9 cellular contexts compared by ENCODE assay signal in genomic region chr3:50583897-50584296, GRCh38. TPM values are rescaled to one million over a fixed set of nuclear protein-coding genes. Genes with fewer than 3 reads are reported as not detected.
A peak's percentile ranks its signal among the peaks of the same experiment; 100 is the strongest.
DNase-seq lines count a peak whose midpoint lies in the region; ATAC-seq, FAIRE-seq and TF ChIP-seq lines count a peak whose summit lies in the region.
"Had no signal": no experiment of that assay in that cellular context is flagged by ENCODE, and none has a peak within 500 bp of the region (broad histone marks: within the 10 kb centered on the region; RNA-seq: fewer than 3 reads in every experiment).

No MANE protein-coding gene starts in this region.

- H2AFZ ChIP-seq in hepatocyte = no peak overlapping the region

- peaks cover 52% of the 10 kb centered on the region for H3K36me3 Mint-ChIP-seq in activated T-helper 1 cell treated with anti-CD3 and anti-CD28 coated beads, Interleukin-12 subunit alpha, Interleukin-12 subunit beta, Interleukin-2, Interleukin-4 antibody, amounts not matched to agents 30 ng/mL and 10 ng/mL and 1 ng/mL, durations not matched to agents 14 hours and 24 hours and 36 hours (ENCODE audit: low read depth)
- peaks cover 81% of the 10 kb centered on the region for H3K36me3 Mint-ChIP-seq in stimulated activated effector memory CD8-positive, alpha-beta T cell treated with anti-CD3 and anti-CD28 coated beads, Interleukin-12 subunit alpha, Interleukin-12 subunit beta, amount 100 ng/mL, for 72 hours
- H3K36me3 Mint-ChIP-seq: IgD-negative memory B cell had no signal

- H3K9me3 ChIP-seq in HUES6 (ENCODE audit: control insufficient read depth, insufficient read depth, low read depth, low read length) (no peaks in the 10 kb centered on the region), hepatocyte (ENCODE audit: low read depth) (no peaks in the 10 kb centered on the region)

- WGBS in hepatocyte (ENCODE audit: low lambda C conversion rate, missing lambda C conversion rate) = 96% methylated on average over 6 of the region's 6 CpGs

- no peak for DNase-seq in activated T-helper 1 cell treated with anti-CD3 and anti-CD28 coated beads, Interleukin-12 subunit alpha, Interleukin-12 subunit beta, Interleukin-2, Interleukin-4 antibody, amounts not matched to agents 30 ng/mL and 10 ng/mL and 1 ng/mL, durations not matched to agents 14 hours and 24 hours and 36 hours (ENCODE audit: low spot score)
- DNase-seq in hepatocyte (ENCODE audit: low spot score) (no peak), RCC 7860 (ENCODE audit: low spot score) (no peak), AG20443 (ENCODE audit: low spot score) (no peak)
- DNase-seq in stimulated activated effector memory CD8-positive, alpha-beta T cell treated with anti-CD3 and anti-CD28 coated beads, Interleukin-12 subunit alpha, Interleukin-12 subunit beta, amount 100 ng/mL, for 72 hours (ENCODE audit: low spot score in 2 of 2) = no peak
- DNase-seq in stimulated activated CD4-positive, alpha-beta T cell treated with anti-CD3 and anti-CD28 coated beads, Interleukin-4, amount 100 ng/mL, for 1 hour = no peak
- DNase-seq: left colon had no signal

- no peaks in the 10 kb centered on the region for H3K9me2 ChIP-seq in hepatocyte (replicated peaks; ENCODE audit: insufficient read depth)

- H3K27me3 ChIP-seq in HUES6 (ENCODE audit: control insufficient read depth, insufficient read depth, low read length) = no peaks in the 10 kb centered on the region
- no peaks in the 10 kb centered on the region for H3K27me3 ChIP-seq in hepatocyte

- no peak for FAIRE-seq in RCC 7860 (lab: Jason Lieb, UNC)

- H3K79me2 ChIP-seq in hepatocyte = no peaks in the 10 kb centered on the region

- H3K4me3 Mint-ChIP-seq in activated T-helper 1 cell treated with anti-CD3 and anti-CD28 coated beads, Interleukin-12 subunit alpha, Interleukin-12 subunit beta, Interleukin-2, Interleukin-4 antibody, amounts not matched to agents 30 ng/mL and 10 ng/mL and 1 ng/mL, durations not matched to agents 14 hours and 24 hours and 36 hours = no peak overlapping the region
- H3K4me3 Mint-ChIP-seq in stimulated activated effector memory CD8-positive, alpha-beta T cell treated with anti-CD3 and anti-CD28 coated beads, Interleukin-12 subunit alpha, Interleukin-12 subunit beta, amount 100 ng/mL, for 72 hours = no peak overlapping the region

- peaks cover 43% of the 10 kb centered on the region for H3K36me3 ChIP-seq in HUES6 (ENCODE audit: control insufficient read depth, insufficient read depth, low read length)
- no peaks in the 10 kb centered on the region for H3K36me3 ChIP-seq in hepatocyte (replicated peaks; ENCODE audit: insufficient read depth, low read depth)

- H3K9ac ChIP-seq in HUES6 (ENCODE audit: low read length) = peak overlapping the region; percentile 37

- H3K27ac ChIP-seq in HUES6 (ENCODE audit: low read depth, low read length) (no peak overlapping the region), hepatocyte (peak overlapping the region; percentile 30)

- no peak overlapping the region for H3K4me3 ChIP-seq in HUES6 (ENCODE audit: low read depth, low read length)
- H3K4me3 ChIP-seq in hepatocyte = no peak overlapping the region

- ATAC-seq in stimulated activated effector memory CD8-positive, alpha-beta T cell treated with anti-CD3 and anti-CD28 coated beads, Interleukin-12 subunit alpha, Interleukin-12 subunit beta, amount 100 ng/mL, for 72 hours = no peak
- ATAC-seq: left colon had no signal

- H3K9me3 Mint-ChIP-seq in activated T-helper 1 cell treated with anti-CD3 and anti-CD28 coated beads, Interleukin-12 subunit alpha, Interleukin-12 subunit beta, Interleukin-2, Interleukin-4 antibody, amounts not matched to agents 30 ng/mL and 10 ng/mL and 1 ng/mL, durations not matched to agents 14 hours and 24 hours and 36 hours = no peaks in the 10 kb centered on the region
- no peaks in the 10 kb centered on the region for H3K9me3 Mint-ChIP-seq in stimulated activated effector memory CD8-positive, alpha-beta T cell treated with anti-CD3 and anti-CD28 coated beads, Interleukin-12 subunit alpha, Interleukin-12 subunit beta, amount 100 ng/mL, for 72 hours
- H3K9me3 Mint-ChIP-seq: IgD-negative memory B cell had no signal

- H3K4me1 ChIP-seq in HUES6 (ENCODE audit: control insufficient read depth, insufficient read depth, low read length) (no peaks in the 10 kb centered on the region), hepatocyte (ENCODE audit: insufficient read depth) (no peaks in the 10 kb centered on the region)

- peaks cover 85% of the 10 kb centered on the region for H3K4me1 Mint-ChIP-seq in activated T-helper 1 cell treated with anti-CD3 and anti-CD28 coated beads, Interleukin-12 subunit alpha, Interleukin-12 subunit beta, Interleukin-2, Interleukin-4 antibody, amounts not matched to agents 30 ng/mL and 10 ng/mL and 1 ng/mL, durations not matched to agents 14 hours and 24 hours and 36 hours (ENCODE audit: low read depth)
- peaks cover 89% of the 10 kb centered on the region for H3K4me1 Mint-ChIP-seq in stimulated activated effector memory CD8-positive, alpha-beta T cell treated with anti-CD3 and anti-CD28 coated beads, Interleukin-12 subunit alpha, Interleukin-12 subunit beta, amount 100 ng/mL, for 72 hours

- TF ChIP-seq CTCF in hepatocyte (IDR thresholded peaks at IDR 0.05; ENCODE audit: poor library complexity) = no peak

- H3K4me2 ChIP-seq in hepatocyte = no peak overlapping the region

- intact Hi-C loops in activated T-helper 1 cell treated with anti-CD3 and anti-CD28 coated beads, Interleukin-12 subunit alpha, Interleukin-12 subunit beta, Interleukin-2, Interleukin-4 antibody, amounts not matched to agents 30 ng/mL and 10 ng/mL and 1 ng/mL, durations not matched to agents 14 hours and 24 hours and 36 hours (cut with micrococcal nuclease) = no loop called here

- H3K27ac Mint-ChIP-seq in activated T-helper 1 cell treated with anti-CD3 and anti-CD28 coated beads, Interleukin-12 subunit alpha, Interleukin-12 subunit beta, Interleukin-2, Interleukin-4 antibody, amounts not matched to agents 30 ng/mL and 10 ng/mL and 1 ng/mL, durations not matched to agents 14 hours and 24 hours and 36 hours = peak overlapping the region; percentile 84
- H3K27ac Mint-ChIP-seq in stimulated activated effector memory CD8-positive, alpha-beta T cell treated with anti-CD3 and anti-CD28 coated beads, Interleukin-12 subunit alpha, Interleukin-12 subunit beta, amount 100 ng/mL, for 72 hours = peak overlapping the region; percentile 33

- no peaks in the 10 kb centered on the region for H4K20me1 ChIP-seq in hepatocyte (ENCODE audit: insufficient read depth, poor library complexity, severe bottlenecking)

- H3K27me3 Mint-ChIP-seq in activated T-helper 1 cell treated with anti-CD3 and anti-CD28 coated beads, Interleukin-12 subunit alpha, Interleukin-12 subunit beta, Interleukin-2, Interleukin-4 antibody, amounts not matched to agents 30 ng/mL and 10 ng/mL and 1 ng/mL, durations not matched to agents 14 hours and 24 hours and 36 hours (ENCODE audit: insufficient read depth) = no peaks in the 10 kb centered on the region
- H3K27me3 Mint-ChIP-seq: IgD-negative memory B cell had no signal

RNA-seq across cellular contexts. Expression of gene HEMK1, which starts 14.6 kb away (rescaled TPM):
- total RNA-seq in activated T-helper 1 cell treated with anti-CD3 and anti-CD28 coated beads, Interleukin-12 subunit alpha, Interleukin-12 subunit beta, Interleukin-2, Interleukin-4 antibody, amounts not matched to agents 30 ng/mL and 10 ng/mL and 1 ng/mL, durations not matched to agents 14 hours and 24 hours and 36 hours = 54.1 and 58.0 TPM in 2 replicates
- total RNA-seq in hepatocyte = 18.5 and 18.6 TPM in 2 replicates
- 21.8 and 27.2 TPM in 2 replicates for polyA plus RNA-seq in hepatocyte

RNA-seq across cellular contexts. Expression of gene C3orf18, which starts 16.4 kb away (rescaled TPM):
- total RNA-seq in activated T-helper 1 cell treated with anti-CD3 and anti-CD28 coated beads, Interleukin-12 subunit alpha, Interleukin-12 subunit beta, Interleukin-2, Interleukin-4 antibody, amounts not matched to agents 30 ng/mL and 10 ng/mL and 1 ng/mL, durations not matched to agents 14 hours and 24 hours and 36 hours = 21.5 and 21.9 TPM in 2 replicates
- total RNA-seq in hepatocyte = 4.7 and 5.6 TPM in 2 replicates
- polyA plus RNA-seq in hepatocyte = 2.9 and 6.1 TPM in 2 replicates

RNA-seq across cellular contexts. Expression of gene CISH, which starts 27.7 kb away (rescaled TPM):
- 334 and 341 TPM in 2 replicates for total RNA-seq in activated T-helper 1 cell treated with anti-CD3 and anti-CD28 coated beads, Interleukin-12 subunit alpha, Interleukin-12 subunit beta, Interleukin-2, Interleukin-4 antibody, amounts not matched to agents 30 ng/mL and 10 ng/mL and 1 ng/mL, durations not matched to agents 14 hours and 24 hours and 36 hours
- total RNA-seq in hepatocyte = 4.0 and 5.9 TPM in 2 replicates
- 9.0 and 15.3 TPM in 2 replicates for polyA plus RNA-seq in hepatocyte

RNA-seq across cellular contexts. Expression of gene MAPKAPK3, which starts 33.1 kb away (rescaled TPM):
- total RNA-seq in activated T-helper 1 cell treated with anti-CD3 and anti-CD28 coated beads, Interleukin-12 subunit alpha, Interleukin-12 subunit beta, Interleukin-2, Interleukin-4 antibody, amounts not matched to agents 30 ng/mL and 10 ng/mL and 1 ng/mL, durations not matched to agents 14 hours and 24 hours and 36 hours = 191 and 201 TPM in 2 replicates
- 40.5 and 43.0 TPM in 2 replicates for total RNA-seq in hepatocyte
- 40.9 and 43.1 TPM in 2 replicates for polyA plus RNA-seq in hepatocyte

Comparison
In these comparisons a context has a peak if more than half of its experiments do, and no peak if none do; other contexts are left out.
1. RNA of gene CISH, which starts 27.7 kb away (total RNA-seq): 334 to 341 TPM in activated T-helper 1 cell treated with anti-CD3 and anti-CD28 coated beads, Interleukin-12 subunit alpha, Interleukin-12 subunit beta, Interleukin-2, Interleukin-4 antibody, amounts not matched to agents 30 ng/mL and 10 ng/mL and 1 ng/mL, durations not matched to agents 14 hours and 24 hours and 36 hours; 4.0 to 5.9 TPM in hepatocyte; every median in the first group is over 10 times any median in the second.